In the genomic region with DNA sequence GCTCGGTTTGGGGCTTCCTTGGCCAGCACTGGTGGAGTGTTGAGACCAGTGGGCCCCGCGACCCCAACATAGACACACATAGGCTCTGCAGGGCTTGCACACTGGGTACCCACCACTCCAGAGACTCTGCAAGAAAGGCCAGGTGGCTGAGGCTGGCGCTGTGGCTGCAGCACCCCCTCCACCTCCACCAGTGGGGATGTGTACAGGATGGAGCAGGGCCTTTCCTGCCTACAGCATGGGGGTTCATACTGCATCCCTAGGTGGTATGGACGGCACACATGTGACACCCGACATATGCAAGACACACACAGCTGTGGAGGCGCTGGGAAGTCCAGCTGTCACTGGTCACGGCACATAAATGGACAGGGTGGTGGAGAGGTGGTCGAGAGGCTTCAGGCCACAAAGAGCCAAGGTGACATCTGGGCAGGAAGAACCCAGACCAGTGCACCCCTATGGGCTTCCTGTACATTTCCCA, we compare ENCODE assay signal across 9 cellular contexts. TPM values are rescaled to one million over a fixed set of nuclear protein-coding genes. Genes with fewer than 3 reads are reported as not detected.
DNase-seq lines count a peak whose midpoint lies in the region; ATAC-seq, FAIRE-seq and TF ChIP-seq lines count a peak whose summit lies in the region.
"Had no signal": no experiment of that assay in that cellular context is flagged by ENCODE, and none has a peak within 500 bp of the region (broad histone marks: within the 10 kb centered on the region; RNA-seq: fewer than 3 reads in every experiment).

No MANE protein-coding gene starts in this region.

- WGBS in SK-N-SH (ENCODE audit: low lambda C conversion rate), result 92% methylated on average over 8 of the region's 9 CpGs
- WGBS in thyroid gland, 2 donors, result 79 to 92% methylated on average over 4 to 8 of the region's 9 CpGs

- no peak for TF ChIP-seq RAD21 in SK-N-SH (IDR thresholded peaks at IDR 0.05; ENCODE audit: low read length)

- H3F3A ChIP-seq in SK-N-SH (replicated peaks; ENCODE audit: insufficient read depth), result peaks cover 7% of the 10 kb centered on the region

- in situ Hi-C loops in astrocyte of the cerebellum (cut with HindIII; ENCODE audit: low sequenced_read_pairs), result no loop called here

- H4K20me1 ChIP-seq in SK-N-SH (ENCODE audit: insufficient read depth), result 0 out of 2 replicates have a peak, but pooled peaks cover 12% of the 10 kb centered on the region

- H3K27ac ChIP-seq in SK-N-SH (ENCODE audit: low read depth in 2 of 2, low read length in 1 of 2) (no peak overlapping the region), lower lobe of right lung (peak overlapping the region; percentile 84), thyroid gland (no peak overlapping the region)

- intact Hi-C loops in lower lobe of right lung (cut with DNase I) (no loop called here), thyroid gland (cut with DNase I) (loop anchor here (10.0 kb wide), 1 partner anchor 335 kb away; no protein-coding TSS in a partner anchor)

- no peaks in the 10 kb centered on the region for H3K9me2 ChIP-seq in SK-N-SH

- no peak for TF ChIP-seq POLR2A in thyroid gland (IDR thresholded peaks at IDR 0.05)
- TF ChIP-seq POLR2A in GM12892 (IDR thresholded peaks at IDR 0.05; ENCODE audit: low read depth, low read length), result no peak

- H3K4me3 ChIP-seq in SK-N-SH (ENCODE audit: low read depth in 2 of 2, low read length in 1 of 2) (peak overlapping the region; percentile 73 to 80), astrocyte of the cerebellum (ENCODE audit: low read depth, low read length) (peak overlapping the region; percentile 61), lower lobe of right lung (peak overlapping the region; percentile 84), thyroid gland (replicated peaks in 1 of 3) (peak overlapping the region in 2 of 3 donors; percentile 14 to 64)

- ATAC-seq in SK-N-SH treated with all-trans-retinoic acid at 6 μM for 48 hours (no peak), lower lobe of right lung (no peak), left lobe of liver (no peak)

- H3K36me3 ChIP-seq in SK-N-SH (replicated peaks in 1 of 2; ENCODE audit: control insufficient read depth in 1 of 2, insufficient read depth in 2 of 2, low read length in 1 of 2) (peaks cover 0 to 10% of the 10 kb centered on the region in 2 experiments), lower lobe of right lung (peaks cover 26% of the 10 kb centered on the region), thyroid gland (peaks cover 4% of the 10 kb centered on the region in 2 donors)

- peaks cover 26 to 39% of the 10 kb centered on the region in 2 experiments; a peak in 3 of 4 replicates for H3K4me1 ChIP-seq in SK-N-SH (ENCODE audit: control insufficient read depth in 1 of 2, insufficient read depth in 2 of 2, low read depth in 1 of 2, low read length in 1 of 2)
- peaks cover 49% of the 10 kb centered on the region for H3K4me1 ChIP-seq in lower lobe of right lung
- peaks cover 30 to 47% of the 10 kb centered on the region in 2 donors for H3K4me1 ChIP-seq in thyroid gland

- FAIRE-seq in GM12892 (lab: Jason Lieb, UNC), result no peak
- FAIRE-seq: A204.1 had no signal

- TF ChIP-seq EP300 in SK-N-SH (IDR thresholded peaks at IDR 0.05; ENCODE audit: borderline replicate concordance in 1 of 2, low read depth in 1 of 2, low read length in 1 of 2), result no peak

- no peak for TF ChIP-seq CTCF in SK-N-SH (IDR thresholded peaks at IDR 0.05)
- TF ChIP-seq CTCF in astrocyte of the cerebellum (IDR thresholded peaks at IDR 0.05; ENCODE audit: low read depth, low read length, missing control alignments), result no peak
- TF ChIP-seq CTCF in lower lobe of right lung (IDR thresholded peaks at IDR 0.05), result no peak
- no peak for TF ChIP-seq CTCF in thyroid gland (IDR thresholded peaks at IDR 0.05)

- CTCF ChIA-PET in SK-N-SH (lab: Yijun Ruan, JAX), result interaction anchor here (1.0 to 1.7 kb wide), 5 partner anchors 10 to 140 kb away, joined by 3 to 6 read pairs (median 4); no protein-coding TSS in a partner anchor

- H3K9ac ChIP-seq in SK-N-SH, result peak overlapping the region; percentile 60; the same call in 1 of the 2 replicates

- H3K4me2 ChIP-seq in SK-N-SH, result peak overlapping the region; percentile 93

- H3K27me3 ChIP-seq in SK-N-SH (ENCODE audit: insufficient read depth), result no peaks in the 10 kb centered on the region
- H3K27me3 ChIP-seq in lower lobe of right lung (ENCODE audit: low read depth), result no peaks in the 10 kb centered on the region
- no peaks in the 10 kb centered on the region for H3K27me3 ChIP-seq in thyroid gland

- POLR2A ChIA-PET in SK-N-SH (lab: Yijun Ruan, JAX), result interaction anchor here (0.5 to 1.7 kb wide), 5 partner anchors 8 to 1526 kb away, joined by 3 to 25 read pairs (median 3); a partner anchor contains a TSS

- no peak overlapping the region for H2AFZ ChIP-seq in SK-N-SH (ENCODE audit: low read depth)

- H3K9me3 ChIP-seq in SK-N-SH (no peaks in the 10 kb centered on the region), lower lobe of right lung (no peaks in the 10 kb centered on the region), thyroid gland (no peaks in the 10 kb centered on the region)

- H3K79me2 ChIP-seq in SK-N-SH (ENCODE audit: insufficient read depth), result peaks cover 26% of the 10 kb centered on the region; the same call in 1 of the 2 replicates

- DNase-seq in SK-N-SH (no peak), astrocyte of the cerebellum (ENCODE audit: low read depth) (no peak), lower lobe of right lung (peak; percentile 50), thyroid gland (no peak), GM12892 (ENCODE audit: insufficient read length) (no peak), NCI-H1694 treated with DMSO at 0.1 percent for 48 hours (lab: John Stamatoyannopoulos, UW) (no peak), left lobe of liver (ENCODE audit: low spot score) (no peak)

TF ChIP-seq in SK-N-SH, 30 proteins besides CTCF, POLR2A, EP300 and RAD21 (continues in another document):
- TF ChIP-seq, protein P1, sequence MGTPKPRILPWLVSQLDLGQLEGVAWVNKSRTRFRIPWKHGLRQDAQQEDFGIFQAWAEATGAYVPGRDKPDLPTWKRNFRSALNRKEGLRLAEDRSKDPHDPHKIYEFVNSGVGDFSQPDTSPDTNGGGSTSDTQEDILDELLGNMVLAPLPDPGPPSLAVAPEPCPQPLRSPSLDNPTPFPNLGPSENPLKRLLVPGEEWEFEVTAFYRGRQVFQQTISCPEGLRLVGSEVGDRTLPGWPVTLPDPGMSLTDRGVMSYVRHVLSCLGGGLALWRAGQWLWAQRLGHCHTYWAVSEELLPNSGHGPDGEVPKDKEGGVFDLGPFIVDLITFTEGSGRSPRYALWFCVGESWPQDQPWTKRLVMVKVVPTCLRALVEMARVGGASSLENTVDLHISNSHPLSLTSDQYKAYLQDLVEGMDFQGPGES (IDR thresholded peaks at IDR 0.05; ENCODE audit: low read depth, low read length), result no peak
- no peak for TF ChIP-seq JUND (IDR thresholded peaks at IDR 0.05)
- no peak for TF ChIP-seq GATA2 (CRISPR knock-in tag; IDR thresholded peaks at IDR 0.05)
- TF ChIP-seq TEAD4 (IDR thresholded peaks at IDR 0.05; ENCODE audit: borderline replicate concordance, insufficient read depth), result no peak
- no peak for TF ChIP-seq YY1 (IDR thresholded peaks at IDR 0.05; ENCODE audit: low read depth)

TF ChIP-seq in SK-N-SH treated with all-trans-retinoic acid at 6 μM for 48 hours, 23 proteins besides CTCF, POLR2A, EP300 and RAD21 (continues in another document):
- TF ChIP-seq ZFP30 (CRISPR knock-in tag; IDR thresholded peaks at IDR 0.05), result no peak
- TF ChIP-seq, protein P2, sequence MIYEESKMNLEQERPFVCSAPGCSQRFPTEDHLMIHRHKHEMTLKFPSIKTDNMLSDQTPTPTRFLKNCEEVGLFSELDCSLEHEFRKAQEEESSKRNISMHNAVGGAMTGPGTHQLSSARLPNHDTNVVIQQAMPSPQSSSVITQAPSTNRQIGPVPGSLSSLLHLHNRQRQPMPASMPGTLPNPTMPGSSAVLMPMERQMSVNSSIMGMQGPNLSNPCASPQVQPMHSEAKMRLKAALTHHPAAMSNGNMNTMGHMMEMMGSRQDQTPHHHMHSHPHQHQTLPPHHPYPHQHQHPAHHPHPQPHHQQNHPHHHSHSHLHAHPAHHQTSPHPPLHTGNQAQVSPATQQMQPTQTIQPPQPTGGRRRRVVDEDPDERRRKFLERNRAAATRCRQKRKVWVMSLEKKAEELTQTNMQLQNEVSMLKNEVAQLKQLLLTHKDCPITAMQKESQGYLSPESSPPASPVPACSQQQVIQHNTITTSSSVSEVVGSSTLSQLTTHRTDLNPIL (CRISPR knock-in tag; IDR thresholded peaks at IDR 0.05; ENCODE audit: low read depth), result no peak
- TF ChIP-seq ZNF70 (CRISPR knock-in tag; IDR thresholded peaks at IDR 0.05), result no peak

RNA-seq across cellular contexts. Expression of a gene that starts 1.3 kb away (rescaled TPM):
- 13.3 and 14.3 TPM in 2 replicates for polyA plus RNA-seq in SK-N-SH (2012; rRNA removed)
- polyA plus RNA-seq in SK-N-SH (2012; cell fraction: cytosol; rRNA removed), result 4.9 and 9.6 TPM in 2 replicates
- polyA plus RNA-seq in SK-N-SH (2012; cell fraction: nucleus; rRNA removed), result 41.2 and 59.3 TPM in 2 replicates
- total RNA-seq in lower lobe of right lung (102 TPM), thyroid gland (10 to 100 TPM; 20.0 to 45.5 (median 37.3) TPM), left lobe of liver (40.6 TPM)
- polyA plus RNA-seq in GM12892 (2012; ENCODE audit: missing spikeins), result 10.2 TPM

RNA-seq across cellular contexts. Expression of a gene that starts 9.4 kb away (rescaled TPM):
- polyA plus RNA-seq in SK-N-SH (2012; rRNA removed), result 4.1 and 6.4 TPM in 2 replicates
- 5.2 and 5.8 TPM in 2 replicates for polyA plus RNA-seq in SK-N-SH (2012; cell fraction: cytosol; rRNA removed)
- 4.5 and 5.9 TPM in 2 replicates for polyA plus RNA-seq in SK-N-SH (2012; cell fraction: nucleus; rRNA removed)
- total RNA-seq in lower lobe of right lung, result 5.7 TPM
- total RNA-seq in thyroid gland, result 10 to 100 TPM in 1 of 4 donors, 1 to 10 TPM in 3; 6.6 to 12.5 (median 9.2) TPM
- polyA plus RNA-seq in GM12892 (2012; ENCODE audit: missing spikeins), result 7.3 TPM
- total RNA-seq in left lobe of liver, result 2.0 TPM

RNA-seq across cellular contexts. Expression of a gene that starts 11.8 kb away (rescaled TPM):
- 12.1 and 15.9 TPM in 2 replicates for polyA plus RNA-seq in SK-N-SH (2012; rRNA removed)
- 5.0 and 7.1 TPM in 2 replicates for polyA plus RNA-seq in SK-N-SH (2012; cell fraction: cytosol; rRNA removed)
- 56.7 and 59.6 TPM in 2 replicates for polyA plus RNA-seq in SK-N-SH (2012; cell fraction: nucleus; rRNA removed)
- total RNA-seq in lower lobe of right lung, result 29.3 TPM
- total RNA-seq in thyroid gland, result 10 to 100 TPM; 17.4 to 24.7 (median 21.0) TPM
- 9.9 TPM for polyA plus RNA-seq in GM12892 (2012; ENCODE audit: missing spikeins)
- total RNA-seq in left lobe of liver, result 13.1 TPM

RNA-seq across cellular contexts. Expression of a gene that starts 17.0 kb away (rescaled TPM):
- 24.0 and 28.1 TPM in 2 replicates for polyA plus RNA-seq in SK-N-SH (2012; rRNA removed)
- polyA plus RNA-seq in SK-N-SH (2012; cell fraction: cytosol; rRNA removed), result 7.5 and 13.2 TPM in 2 replicates
- polyA plus RNA-seq in SK-N-SH (2012; cell fraction: nucleus; rRNA removed), result 110 and 163 TPM in 2 replicates
- total RNA-seq in lower lobe of right lung, result 37.2 TPM
- 10 to 100 TPM; 19.3 to 25.3 (median 21.7) TPM for total RNA-seq in thyroid gland
- 12.0 TPM for polyA plus RNA-seq in GM12892 (2012; ENCODE audit: missing spikeins)
- total RNA-seq in left lobe of liver, result 13.7 TPM

RNA-seq across cellular contexts. Expression of a gene that starts 55.7 kb away (rescaled TPM):
- polyA plus RNA-seq in SK-N-SH (2012; rRNA removed), result 1.2 and 1.3 TPM in 2 replicates
- polyA plus RNA-seq in SK-N-SH (2012; cell fraction: cytosol; rRNA removed), result 0.31 and 0.37 TPM in 2 replicates
- 8.6 and 12.4 TPM in 2 replicates for polyA plus RNA-seq in SK-N-SH (2012; cell fraction: nucleus; rRNA removed)
- 4.7 TPM for total RNA-seq in lower lobe of right lung
- 1 to 10 TPM in 2 of 4 donors, under 1 TPM in 2; 0.29 to 1.7 (median 1.0) TPM for total RNA-seq in thyroid gland
- polyA plus RNA-seq in GM12892 (2012; ENCODE audit: missing spikeins), result 1.1 TPM
- total RNA-seq in left lobe of liver, result 0.53 TPM
